13 cellular contexts compared by ENCODE assay signal in the genomic region with DNA sequence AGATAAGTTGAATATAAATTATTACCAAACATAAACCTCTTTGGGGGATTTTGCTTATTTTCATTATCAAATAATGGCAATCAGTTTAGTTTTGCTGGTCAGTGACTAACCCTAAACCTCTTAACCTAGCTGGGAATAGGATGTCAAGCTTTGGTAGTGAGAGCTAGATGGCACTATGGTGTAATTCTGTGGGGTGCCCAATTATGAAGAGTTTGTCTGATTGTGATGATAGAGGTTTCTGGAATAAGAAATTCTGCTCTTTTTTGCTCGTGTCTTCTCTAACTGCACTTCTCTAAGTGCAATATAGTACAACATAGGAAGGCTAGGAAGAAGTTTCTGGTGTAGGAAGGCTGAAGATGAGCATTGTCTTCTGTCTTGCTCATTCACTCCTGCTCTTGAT. TPM values are rescaled to one million over a fixed set of nuclear protein-coding genes. Genes with fewer than 3 reads are reported as not detected.
DNase-seq lines count a peak whose midpoint lies in the region; ATAC-seq, FAIRE-seq and TF ChIP-seq lines count a peak whose summit lies in the region.
"Had no signal": no experiment of that assay in that cellular context is flagged by ENCODE, and none has a peak within 500 bp of the region (broad histone marks: within the 10 kb centered on the region; RNA-seq: fewer than 3 reads in every experiment).

No MANE protein-coding gene starts in this region.

- H2AFZ ChIP-seq in keratinocyte (ENCODE audit: control insufficient read depth, low read length): no peak overlapping the region

- no peak for FAIRE-seq in keratinocyte (lab: Jason Lieb, UNC)
- FAIRE-seq: H54 had no signal

- H3K4me3 ChIP-seq in adipocyte (ENCODE audit: low read length) (peak overlapping the region; percentile 43), keratinocyte (ENCODE audit: control insufficient read depth in 2 of 3, extremely low read depth in 1 of 3, insufficient read depth in 2 of 3, low read depth in 1 of 3, low read length in 3 of 3) (no peak overlapping the region)

- peaks cover 25% of the 10 kb centered on the region for H3K4me1 ChIP-seq in adipocyte (ENCODE audit: control insufficient read depth, insufficient read depth, low read length)
- H3K4me1 ChIP-seq in keratinocyte (ENCODE audit: control insufficient read depth, extremely low read depth, insufficient read depth, low read length): peaks cover 13% of the 10 kb centered on the region

- no peaks in the 10 kb centered on the region for H3K9me3 ChIP-seq in adipocyte (ENCODE audit: control insufficient read depth, low read length)
- H3K9me3 ChIP-seq in keratinocyte (ENCODE audit: control insufficient read depth, low read depth, low read length): no peaks in the 10 kb centered on the region

- peak overlapping the region; percentile 81 for H3K9ac ChIP-seq in adipocyte (ENCODE audit: low read length)
- no peak overlapping the region for H3K9ac ChIP-seq in keratinocyte (ENCODE audit: control insufficient read depth, extremely low read depth, insufficient read depth, low read length)

- peak overlapping the region; percentile 14 for H3K4me2 ChIP-seq in keratinocyte (ENCODE audit: control insufficient read depth, extremely low read depth, insufficient read depth, low read depth, low read length)

- DNase-seq in DMS53 (lab: John Stamatoyannopoulos, UW) (peak; percentile 43), DMS53 treated with DMSO at 0.1 percent for 48 hours (lab: John Stamatoyannopoulos, UW; ENCODE audit: unreplicated experiment) (no peak), adipocyte (ENCODE audit: low read depth) (peak; percentile 27), keratinocyte (ENCODE audit: low read depth, low spot score) (no peak), cerebellar nuclear complex (lab: John Stamatoyannopoulos, UW) (no peak)
- DNase-seq: activated naive CD4-positive, alpha-beta T cell treated with anti-CD3 and anti-CD28 coated beads, Interleukin-2, amount 50 U/mL, for 16 hours; glutamatergic neuron had no signal

- dilution Hi-C loops in keratinocyte (cut with MboI; ENCODE audit: extremely low pct_ligation_motif_present, low sequenced_read_pairs): no loop called here

- H3K27ac ChIP-seq in keratinocyte (ENCODE audit: control insufficient read depth, insufficient read depth, low read length) (peak overlapping the region; percentile 38), temporal lobe (ENCODE audit: low read depth, low read length) (peak overlapping the region; percentile 64)
- H3K27ac ChIP-seq: 22Rv1 had no signal

- no peaks in the 10 kb centered on the region for H3K9me1 ChIP-seq in keratinocyte (ENCODE audit: control insufficient read depth, extremely low read depth, insufficient read depth, low read length)

- H3K36me3 ChIP-seq in adipocyte (ENCODE audit: control insufficient read depth, insufficient read depth, low read length, severe bottlenecking) (no peaks in the 10 kb centered on the region), keratinocyte (ENCODE audit: control insufficient read depth in 2 of 2, extremely low read depth in 1 of 2, insufficient read depth in 2 of 2, low read length in 2 of 2) (no peaks in the 10 kb centered on the region)

- H4K20me1 ChIP-seq in keratinocyte (ENCODE audit: control insufficient read depth, extremely low read depth, insufficient read depth, low read length): no peaks in the 10 kb centered on the region

- no peaks in the 10 kb centered on the region for H3K79me2 ChIP-seq in keratinocyte (ENCODE audit: control insufficient read depth, insufficient read depth, low read length)

- TF ChIP-seq CTCF in keratinocyte (optimal IDR thresholded peaks at IDR 0.05 in 1 of 3, IDR thresholded peaks at IDR 0.05 in 1 of 3, conservative IDR thresholded peaks at IDR 0.05 in 1 of 3; ENCODE audit: extremely low read depth in 1 of 3, insufficient read depth in 2 of 3, low read length in 3 of 3): peak in 2 of 3 experiments; percentile 36 to 38

- ATAC-seq in HG03139 (IDR thresholded peaks at IDR 0.05; ENCODE audit: unreplicated experiment) (no peak), GM18867 (IDR thresholded peaks at IDR 0.05; ENCODE audit: unreplicated experiment) (no peak)

- no peaks in the 10 kb centered on the region for H3K27me3 ChIP-seq in adipocyte (replicated peaks; ENCODE audit: control insufficient read depth, insufficient read depth, low read length)
- H3K27me3 ChIP-seq in keratinocyte (ENCODE audit: control insufficient read depth, extremely low read depth, insufficient read depth, low read length): no peaks in the 10 kb centered on the region

RNA-seq across cellular contexts. Expression of a gene that starts 59.8 kb away (rescaled TPM):
- 0.18 to 0.33 TPM in 2 of 3 replicates, not detected in the other for polyA plus RNA-seq in keratinocyte
- polyA plus RNA-seq in keratinocyte (2011; ENCODE audit: low read depth): not detected
- polyA plus RNA-seq in keratinocyte (2011; cell fraction: cytosol; rRNA removed): not detected in 2 replicates
- polyA plus RNA-seq in keratinocyte (2011; cell fraction: nucleus; rRNA removed): not detected in 2 replicates
- polyA plus RNA-seq in keratinocyte (2012; ENCODE audit: low replicate concordance): 0.16 TPM in 1 of 2 replicates, not detected in the other
- polyA minus RNA-seq in keratinocyte: not detected in 3 replicates
- polyA minus RNA-seq in keratinocyte (2011; cell fraction: cytosol; rRNA and poly(A)+ RNA removed): not detected
- polyA minus RNA-seq in keratinocyte (2011; cell fraction: nucleus; rRNA and poly(A)+ RNA removed): not detected in 2 replicates
- total RNA-seq in temporal lobe: not detected
- total RNA-seq: pulmonary artery endothelial cell had no signal

Comparison
In these comparisons a context has a peak if more than half of its experiments do, and no peak if none do; other contexts are left out.
1. DNase-seq: peak in DMS53 (single experiment) and adipocyte (single experiment); none in DMS53 treated with DMSO at 0.1 percent for 48 hours (single experiment), keratinocyte (single experiment) and cerebellar nuclear complex (0 of 2).